In genomic region chr13:112685082-112685805, GRCh38 we compare ENCODE assay signal across 1 cellular context.
TF ChIP-seq lines count a peak whose summit lies in the region.

No MANE protein-coding gene starts in this region.

TF ChIP-seq in HepG2, 621 proteins besides CTCF, POLR2A, EP300 and RAD21 (continued from another document):
- peak; percentile 23; the same call in 1 of the 2 replicates for TF ChIP-seq FOXP4 (CRISPR knock-in tag; IDR thresholded peaks at IDR 0.05)
- TF ChIP-seq ZNF121 (CRISPR knock-in tag; IDR thresholded peaks at IDR 0.05): peak; percentile 62; the same call in 1 of the 2 replicates
